Comparison of ENCODE assay signal across 24 cellular contexts in genomic region chr4:187191676-187192075, GRCh38.
"Had no signal": no experiment of that assay in that cellular context is flagged by ENCODE, and none has a peak within 500 bp of the region (broad histone marks: within the 10 kb centered on the region; RNA-seq: fewer than 3 reads in every experiment).

No MANE protein-coding gene starts in this region.

- H3K4me2 ChIP-seq: neural progenitor cell had no signal

- H3K79me2 ChIP-seq: parathyroid adenoma had no signal

- H3K36me3 ChIP-seq: neural progenitor cell, ovary, right lobe of liver, sigmoid colon, stomach, thoracic aorta, thyroid gland, tibial nerve, upper lobe of right lung, uterus had no signal

- H3K4me1 ChIP-seq: neural progenitor cell, parathyroid adenoma, psoas muscle, right lobe of liver, sigmoid colon, stomach, thyroid gland, upper lobe of right lung, uterus had no signal

- H3K9ac ChIP-seq: neural progenitor cell, parathyroid adenoma had no signal

- DNase-seq: natural killer cell; occipital lobe; ovary; posterior cingulate gyrus; psoas muscle; right cardiac atrium; right lobe of liver; sigmoid colon; small intestine; stimulated activated CD4-positive, alpha-beta T cell treated with anti-CD3 and anti-CD28 coated beads, Interleukin-15, amount 100 ng/mL, for 24 hours; stimulated activated CD4-positive, alpha-beta T cell treated with anti-CD3 and anti-CD28 coated beads, Interleukin-2, amount 100 ng/mL, for 24 hours; stimulated activated CD4-positive, alpha-beta T cell treated with anti-CD3 and anti-CD28 coated beads, Interleukin-2, amount 100 ng/mL, for 48 hours; stimulated activated CD4-positive, alpha-beta T cell treated with anti-CD3 and anti-CD28 coated beads, Interleukin-4, amount 100 ng/mL, for 24 hours; stimulated activated naive B cell treated with anti-CD40 and anti-IgM and Interleukin-4, amounts not matched to agents 10 μg/mL and 1 μg/mL and 100 μg/mL, for 72 hours; stimulated activated naive CD4-positive, alpha-beta T cell treated with Interleukin-2 at 50 U/mL for 16 hours; stomach; thyroid gland; upper lobe of right lung; uterus had no signal

- H3K27me3 ChIP-seq: neural progenitor cell, ovary, right lobe of liver, sigmoid colon, stomach, thyroid gland, tibial nerve, upper lobe of right lung, uterus had no signal

- H3K27ac ChIP-seq: neural progenitor cell, ovary, parathyroid adenoma, psoas muscle, right lobe of liver, sigmoid colon, stomach, thoracic aorta, thyroid gland, tibial nerve, upper lobe of right lung, uterus had no signal

- ATAC-seq: natural killer cell; psoas muscle; right cardiac atrium; right lobe of liver; stimulated activated effector memory CD8-positive, alpha-beta T cell treated with anti-CD3 and anti-CD28 coated beads, Interleukin-12 subunit alpha, Interleukin-12 subunit beta, amount 100 ng/mL, for 72 hours; stimulated activated naive B cell treated with anti-CD40 and anti-IgM and Interleukin-4, amounts not matched to agents 10 μg/mL and 1 μg/mL and 100 μg/mL, for 72 hours; upper lobe of right lung had no signal

- H3K4me3 ChIP-seq: neural progenitor cell, ovary, psoas muscle, right lobe of liver, sigmoid colon, stomach, thoracic aorta, thyroid gland, tibial nerve, upper lobe of right lung, uterus had no signal

- H3K9me3 ChIP-seq: ovary, psoas muscle, right lobe of liver, sigmoid colon, stomach, thoracic aorta, thyroid gland, tibial nerve, upper lobe of right lung, uterus had no signal

- H2AFZ ChIP-seq: neural progenitor cell, parathyroid adenoma had no signal
